ENCODE assay signal across 23 cellular contexts in the genomic region with DNA sequence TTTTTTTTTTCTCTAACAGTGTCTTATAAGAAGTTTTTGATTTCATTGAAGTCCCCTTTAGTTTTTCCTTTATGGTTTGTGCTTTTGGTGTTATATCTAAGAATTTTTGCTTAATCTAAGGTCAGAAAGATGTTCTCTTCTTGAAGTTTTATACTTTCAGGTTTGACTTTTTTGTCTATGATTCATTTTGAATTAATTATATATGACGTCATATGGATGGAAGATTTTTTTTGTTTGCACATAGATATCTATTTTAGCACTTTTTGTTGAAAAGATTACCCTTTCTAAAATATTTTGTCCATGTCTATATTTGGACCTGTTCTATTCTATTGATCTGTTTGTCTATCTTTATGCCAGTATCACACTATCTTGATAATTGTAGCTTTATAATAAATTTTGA.
"Had no signal": no experiment of that assay in that cellular context is flagged by ENCODE, and none has a peak within 500 bp of the region (broad histone marks: within the 10 kb centered on the region; RNA-seq: fewer than 3 reads in every experiment).

No MANE protein-coding gene starts in this region.

- DNase-seq: activated CD4-positive, alpha-beta T cell treated with anti-CD3 and anti-CD28 coated beads, Interleukin-2, amount 50 U/mL, for 48 hours; activated effector memory CD4-positive, alpha-beta T cell treated with anti-CD3 and anti-CD28 coated beads, Interleukin-2, amount 50 U/mL, for 16 hours; activated naive CD4-positive, alpha-beta T cell treated with anti-CD3 and anti-CD28 coated beads, Interleukin-2, amount 50 U/mL, for 16 hours; effector memory CD4-positive, alpha-beta T cell; gastrocnemius medialis; head of caudate nucleus; hypothalamus; left ventricle myocardium superior; mammary epithelial cell; midbrain; nephron progenitor cell; nucleus accumbens; right cardiac atrium; stimulated activated CD4-positive, alpha-beta T cell treated with anti-CD3 and anti-CD28 coated beads, Interleukin-12 subunit alpha, Interleukin-12 subunit beta, amount 100 ng/mL, for 4 hours; stimulated activated CD4-positive, alpha-beta T cell treated with anti-CD3 and anti-CD28 coated beads, Interleukin-4, amount 100 ng/mL, for 4 hours; T1000; tibial artery had no signal

- H3K4me1 ChIP-seq: breast epithelium had no signal

- ATAC-seq: right cardiac atrium, WTC11 had no signal

- H3K9me3 ChIP-seq: breast epithelium, esophagus muscularis mucosa, gastrocnemius medialis had no signal

- H3K9me3 Mint-ChIP-seq: central memory CD8-positive, alpha-beta T cell; stimulated activated naive CD8-positive, alpha-beta T cell treated with anti-CD3 and anti-CD28 coated beads, Interleukin-15, Interleukin-2, amounts not matched to agents 100 ng/mL and 50 ng/mL, for 24 hours; WTC11 had no signal

- H3K27ac Mint-ChIP-seq: nephron progenitor cell; stimulated activated naive CD8-positive, alpha-beta T cell treated with anti-CD3 and anti-CD28 coated beads, Interleukin-15, Interleukin-2, amounts not matched to agents 100 ng/mL and 50 ng/mL, for 24 hours; WTC11 had no signal

- H3K27ac ChIP-seq: breast epithelium, esophagus muscularis mucosa, parathyroid adenoma, tibial artery had no signal

- H3K4me3 Mint-ChIP-seq: central memory CD8-positive, alpha-beta T cell; nephron progenitor cell; stimulated activated naive CD8-positive, alpha-beta T cell treated with anti-CD3 and anti-CD28 coated beads, Interleukin-15, Interleukin-2, amounts not matched to agents 100 ng/mL and 50 ng/mL, for 24 hours; WTC11 had no signal

- H3K4me3 ChIP-seq: breast epithelium, esophagus muscularis mucosa, gastrocnemius medialis, tibial artery had no signal

- H3K36me3 ChIP-seq: breast epithelium, gastrocnemius medialis had no signal

- H3K27me3 Mint-ChIP-seq: central memory CD8-positive, alpha-beta T cell; stimulated activated naive CD8-positive, alpha-beta T cell treated with anti-CD3 and anti-CD28 coated beads, Interleukin-15, Interleukin-2, amounts not matched to agents 100 ng/mL and 50 ng/mL, for 24 hours had no signal

- H3K27me3 ChIP-seq: breast epithelium, esophagus muscularis mucosa, gastrocnemius medialis, tibial artery had no signal
